In the genomic region with DNA sequence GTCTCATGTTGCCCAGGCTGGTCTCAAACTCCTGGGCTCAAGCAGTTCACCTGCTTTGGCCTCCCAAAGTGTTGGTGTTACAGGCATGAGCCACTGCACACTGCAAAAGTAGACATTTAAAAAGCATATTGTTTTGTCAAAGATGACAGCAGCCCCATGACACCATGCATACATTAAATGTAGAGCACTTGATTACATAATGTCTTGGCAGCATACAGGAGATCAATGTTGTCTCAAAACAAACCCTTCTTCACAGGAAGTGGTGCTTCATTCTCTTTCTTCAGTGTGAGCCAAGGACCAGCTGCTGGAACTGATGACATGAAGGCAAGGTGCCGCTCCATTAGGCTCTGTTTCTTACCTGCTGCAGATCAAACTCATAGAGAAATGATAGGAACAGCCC, we compare ENCODE assay signal across 24 cellular contexts.
"Had no signal": no experiment of that assay in that cellular context is flagged by ENCODE, and none has a peak within 500 bp of the region (broad histone marks: within the 10 kb centered on the region; RNA-seq: fewer than 3 reads in every experiment).

No MANE protein-coding gene starts in this region.

- H3K27ac Mint-ChIP-seq: activated CD4-positive, alpha-beta memory T cell treated with anti-CD3 and anti-CD28 coated beads for 36 hours; activated CD8-positive, alpha-beta memory T cell treated with anti-CD3 and anti-CD28 coated beads, Interleukin-2, amount 10 ng/mL, durations not matched to agents 7 days and 5 days; activated naive CD8-positive, alpha-beta T cell; dendritic cell treated with granulocyte-macrophage colony-stimulating factor and Interleukin-4, amounts not matched to agents 40 ng/mL and 50 ng/mL, for 4 days; stimulated activated memory B cell treated with anti-CD40 and anti-IgM and Interleukin-4, amounts not matched to agents 10 μg/mL and 1 μg/mL and 100 μg/mL, for 72 hours had no signal

- H3K4me1 Mint-ChIP-seq: naive B cell had no signal

- H3K9me3 ChIP-seq: adrenal gland, ascending aorta, lower lobe of right lung, mucosa of descending colon, uterus had no signal

- FAIRE-seq: small intestine had no signal

- H3K4me1 ChIP-seq: uterus had no signal

- ATAC-seq: activated CD8-positive, alpha-beta memory T cell treated with anti-CD3 and anti-CD28 coated beads, Interleukin-2, amount 10 ng/mL, durations not matched to agents 7 days and 5 days; left lobe of liver; lower lobe of right lung; mucosa of descending colon; sciatic nerve; stimulated activated memory B cell treated with anti-CD40 and anti-IgM and Interleukin-4, amounts not matched to agents 10 μg/mL and 1 μg/mL and 100 μg/mL, for 72 hours had no signal

- H3K27me3 Mint-ChIP-seq: activated CD4-positive, alpha-beta memory T cell treated with anti-CD3 and anti-CD28 coated beads for 36 hours; activated naive CD8-positive, alpha-beta T cell; dendritic cell treated with granulocyte-macrophage colony-stimulating factor and Interleukin-4, amounts not matched to agents 40 ng/mL and 50 ng/mL, for 4 days; naive B cell had no signal

- H3K9me3 Mint-ChIP-seq: stimulated activated memory B cell treated with anti-CD40 and anti-IgM and Interleukin-4, amounts not matched to agents 10 μg/mL and 1 μg/mL and 100 μg/mL, for 72 hours had no signal

- DNase-seq: activated CD4-positive, alpha-beta memory T cell treated with anti-CD3 and anti-CD28 coated beads for 36 hours; activated CD4-positive, alpha-beta T cell treated with anti-CD3 and anti-CD28 coated beads for 4 hours; activated CD4-positive, CD25-positive, alpha-beta regulatory T cell; activated CD8-positive, alpha-beta memory T cell treated with anti-CD3 and anti-CD28 coated beads, Interleukin-2, amount 10 ng/mL, durations not matched to agents 7 days and 5 days; activated effector memory CD4-positive, alpha-beta T cell treated with anti-CD3 and anti-CD28 coated beads, Interleukin-2, amount 50 U/mL, for 16 hours; activated T-cell treated with anti-CD3 and anti-CD28 coated beads for 4 hours; adrenal gland; brain microvascular endothelial cell; caudate nucleus; effector CD4-positive, alpha-beta T cell; foreskin melanocyte; lower lobe of right lung; mesendoderm; mucosa of descending colon; naive B cell; small intestine; stimulated activated CD4-positive, alpha-beta T cell treated with anti-CD3 and anti-CD28 coated beads, Interleukin-2, amount 100 ng/mL, for 24 hours; uterus had no signal

- H3K4me3 Mint-ChIP-seq: activated CD4-positive, alpha-beta memory T cell treated with anti-CD3 and anti-CD28 coated beads for 36 hours; activated CD8-positive, alpha-beta memory T cell treated with anti-CD3 and anti-CD28 coated beads, Interleukin-2, amount 10 ng/mL, durations not matched to agents 7 days and 5 days; activated naive CD8-positive, alpha-beta T cell; dendritic cell treated with granulocyte-macrophage colony-stimulating factor and Interleukin-4, amounts not matched to agents 40 ng/mL and 50 ng/mL, for 4 days; naive B cell; stimulated activated memory B cell treated with anti-CD40 and anti-IgM and Interleukin-4, amounts not matched to agents 10 μg/mL and 1 μg/mL and 100 μg/mL, for 72 hours had no signal

- H3K36me3 Mint-ChIP-seq: activated CD8-positive, alpha-beta memory T cell treated with anti-CD3 and anti-CD28 coated beads, Interleukin-2, amount 10 ng/mL, durations not matched to agents 7 days and 5 days; naive B cell; stimulated activated memory B cell treated with anti-CD40 and anti-IgM and Interleukin-4, amounts not matched to agents 10 μg/mL and 1 μg/mL and 100 μg/mL, for 72 hours had no signal

- H3K36me3 ChIP-seq: adrenal gland, ascending aorta, brain microvascular endothelial cell, lower lobe of right lung, uterus had no signal

- H3K27ac ChIP-seq: adrenal gland, ascending aorta, brain microvascular endothelial cell, lower lobe of right lung, uterus had no signal

- H3K27me3 ChIP-seq: adrenal gland, ascending aorta, brain microvascular endothelial cell, uterus had no signal

- H3K4me3 ChIP-seq: adrenal gland, ascending aorta, lower lobe of right lung, mucosa of descending colon, uterus had no signal
